8 cellular contexts compared by ENCODE assay signal in genomic region chr11:47407746-47408590, GRCh38. TPM values are rescaled to one million over a fixed set of nuclear protein-coding genes. Genes with fewer than 3 reads are reported as not detected.
DNase-seq lines count a peak whose midpoint lies in the region; ATAC-seq and TF ChIP-seq lines count a peak whose summit lies in the region.

TSS of gene SLC39A13 (plus strand) at chr11:47408590. CDS start at chr11:47410095, 1,505 bp downstream.

- peak within 1 kb of the TSS; percentile 100 for H3K9ac ChIP-seq in SK-N-SH

- no peak for TF ChIP-seq POLR2A in NB4 (IDR thresholded peaks at IDR 0.05; ENCODE audit: extremely low read depth, insufficient read length)
- TF ChIP-seq POLR2A in suprapubic skin (IDR thresholded peaks at IDR 0.05), result peak; percentile 64 to 86

- POLR2A ChIA-PET in SK-N-SH (lab: Yijun Ruan, JAX), result no interaction called here

- peaks cover 17 to 19% of the 10 kb centered on the region in 2 experiments for H3K36me3 ChIP-seq in SK-N-SH (replicated peaks in 1 of 2; ENCODE audit: control insufficient read depth in 1 of 2, insufficient read depth in 2 of 2, low read length in 1 of 2)
- peaks cover 13% of the 10 kb centered on the region for H3K36me3 ChIP-seq in suprapubic skin

- peaks cover 21 to 40% of the 10 kb centered on the region in 2 experiments; a peak in 2 of 4 replicates for H3K4me1 ChIP-seq in SK-N-SH (ENCODE audit: control insufficient read depth in 1 of 2, insufficient read depth in 2 of 2, low read depth in 1 of 2, low read length in 1 of 2)
- peaks cover 46% of the 10 kb centered on the region for H3K4me1 ChIP-seq in suprapubic skin

- TF ChIP-seq EP300 in SK-N-SH (IDR thresholded peaks at IDR 0.05; ENCODE audit: borderline replicate concordance in 1 of 2, low read depth in 1 of 2, low read length in 1 of 2), result peak; percentile 44 to 48; a peak in 2 of 4 replicates
- no peak for TF ChIP-seq EP300 in suprapubic skin (IDR thresholded peaks at IDR 0.05)

- peak; percentile 78 for ATAC-seq in HG02588 (IDR thresholded peaks at IDR 0.05; ENCODE audit: unreplicated experiment)

- H3K79me2 ChIP-seq in SK-N-SH (ENCODE audit: insufficient read depth), result peaks cover 41% of the 10 kb centered on the region

- H3K27me3 ChIP-seq in SK-N-SH (ENCODE audit: insufficient read depth) (no peaks in the 10 kb centered on the region), suprapubic skin (no peaks in the 10 kb centered on the region)

- 0 out of 2 replicates have a peak, but pooled peaks cover 3% of the 10 kb centered on the region for H4K20me1 ChIP-seq in SK-N-SH (ENCODE audit: insufficient read depth)

- CTCF ChIA-PET in SK-N-SH (lab: Yijun Ruan, JAX), result interaction anchor here (0.6 to 20.7 kb wide), 13 partner anchors 8 to 229 kb away, joined by 3 to 239 read pairs (median 4); partner anchors contain the start of genes PSMC3 and SPI1

- H3K9me3 ChIP-seq in SK-N-SH (no peaks in the 10 kb centered on the region), suprapubic skin (no peaks in the 10 kb centered on the region)

- H2AFZ ChIP-seq in SK-N-SH (ENCODE audit: low read depth), result peak within 1 kb of the TSS; percentile 44

- peak within 1 kb of the TSS; percentile 65 for H3K4me3 ChIP-seq in NB4 (ENCODE audit: low read depth, low read length)
- peak within 1 kb of the TSS; percentile 64 to 99 for H3K4me3 ChIP-seq in SK-N-SH (ENCODE audit: low read depth in 2 of 2, low read length in 1 of 2)
- H3K4me3 ChIP-seq in suprapubic skin, result peak within 1 kb of the TSS; percentile 69

- peak; percentile 99 for DNase-seq in GM10266 (ENCODE audit: extremely low spot score)
- DNase-seq in NB4 (ENCODE audit: low read depth), result peak; percentile 97
- DNase-seq in SK-N-SH, result peak; percentile 99
- peak; percentile 87 for DNase-seq in activated naive CD4-positive, alpha-beta T cell treated with anti-CD3 and anti-CD28 coated beads, Interleukin-2, amount 50 U/mL, for 16 hours
- peak; percentile 96 for DNase-seq in germinal center (ENCODE audit: low spot score)
- DNase-seq in occipital lobe (lab: John Stamatoyannopoulos, UW), result peak; percentile 92
- peak; percentile 95 to 96 for DNase-seq in suprapubic skin (ENCODE audit: low spot score in 2 of 2)

- TF ChIP-seq RAD21 in SK-N-SH (IDR thresholded peaks at IDR 0.05; ENCODE audit: low read length), result peak; percentile 78

- H3F3A ChIP-seq in SK-N-SH (replicated peaks; ENCODE audit: insufficient read depth), result peaks cover 10% of the 10 kb centered on the region

- 15% methylated on average over 16 of the region's 70 CpGs for WGBS in SK-N-SH (ENCODE audit: low lambda C conversion rate)
- WGBS in suprapubic skin, result 1% methylated on average over 36 of the region's 70 CpGs

- H3K27ac ChIP-seq in SK-N-SH (ENCODE audit: low read depth in 2 of 2, low read length in 1 of 2) (peak within 1 kb of the TSS; percentile 95 to 97), suprapubic skin (peak within 1 kb of the TSS; percentile 93)

- H3K4me2 ChIP-seq in SK-N-SH, result peak within 1 kb of the TSS; percentile 100

- no peaks in the 10 kb centered on the region for H3K9me2 ChIP-seq in SK-N-SH

- TF ChIP-seq CTCF in GM10266 (IDR thresholded peaks at IDR 0.05; ENCODE audit: control insufficient read depth, insufficient read depth, low read depth, missing control alignments) (peak; percentile 99), NB4 (IDR thresholded peaks at IDR 0.05; ENCODE audit: low read depth, low read length) (peak; percentile 38), SK-N-SH (IDR thresholded peaks at IDR 0.05) (peak; percentile 80), suprapubic skin (IDR thresholded peaks at IDR 0.05) (peak; percentile 66 to 93)

TF ChIP-seq in SK-N-SH, 30 proteins besides CTCF, POLR2A, EP300 and RAD21 (continues in another document):
- peak; percentile 78 for TF ChIP-seq TAF1 (IDR thresholded peaks at IDR 0.05; ENCODE audit: borderline replicate concordance, low read depth, low read length)
- TF ChIP-seq REST (IDR thresholded peaks at IDR 0.05; ENCODE audit: low read depth, low read length), result 0 out of 2 replicates have a peak, but pooled peaks have one; percentile 54
- peak; percentile 55 for TF ChIP-seq RFX5 (IDR thresholded peaks at IDR 0.05; ENCODE audit: low read length)
- TF ChIP-seq SMC3 (IDR thresholded peaks at IDR 0.05; ENCODE audit: low read depth, low read length), result peak; percentile 49
- TF ChIP-seq NFIC (IDR thresholded peaks at IDR 0.05; ENCODE audit: borderline replicate concordance), result no peak; the same call in 1 of the 2 replicates
- peak; percentile 50; the same call in 1 of the 2 replicates for TF ChIP-seq USF1 (IDR thresholded peaks at IDR 0.05; ENCODE audit: borderline replicate concordance, low read depth)
- peak; percentile 83 for TF ChIP-seq MXI1 (IDR thresholded peaks at IDR 0.05; ENCODE audit: low read depth, low read length)
- peak; percentile 34; the same call in 1 of the 2 replicates for TF ChIP-seq RCOR1 (IDR thresholded peaks at IDR 0.05; ENCODE audit: low read length)
- TF ChIP-seq POLR2AphosphoS5 (IDR thresholded peaks at IDR 0.05; ENCODE audit: low read depth, low read length), result peak; percentile 81
- TF ChIP-seq GABPA (IDR thresholded peaks at IDR 0.05; ENCODE audit: low read depth), result peak; percentile 92
- TF ChIP-seq IRF3 (IDR thresholded peaks at IDR 0.05; ENCODE audit: low read depth, low read length), result 0 out of 2 replicates have a peak, but pooled peaks have one; percentile 33
- peak; percentile 64 for TF ChIP-seq ELF1 (IDR thresholded peaks at IDR 0.05)
- TF ChIP-seq, protein P1, sequence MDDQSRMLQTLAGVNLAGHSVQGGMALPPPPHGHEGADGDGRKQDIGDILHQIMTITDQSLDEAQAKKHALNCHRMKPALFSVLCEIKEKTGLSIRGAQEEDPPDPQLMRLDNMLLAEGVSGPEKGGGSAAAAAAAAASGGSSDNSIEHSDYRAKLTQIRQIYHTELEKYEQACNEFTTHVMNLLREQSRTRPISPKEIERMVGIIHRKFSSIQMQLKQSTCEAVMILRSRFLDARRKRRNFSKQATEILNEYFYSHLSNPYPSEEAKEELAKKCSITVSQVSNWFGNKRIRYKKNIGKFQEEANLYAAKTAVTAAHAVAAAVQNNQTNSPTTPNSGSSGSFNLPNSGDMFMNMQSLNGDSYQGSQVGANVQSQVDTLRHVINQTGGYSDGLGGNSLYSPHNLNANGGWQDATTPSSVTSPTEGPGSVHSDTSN (IDR thresholded peaks at IDR 0.05), result peak; percentile 45
- TF ChIP-seq, protein P2, sequence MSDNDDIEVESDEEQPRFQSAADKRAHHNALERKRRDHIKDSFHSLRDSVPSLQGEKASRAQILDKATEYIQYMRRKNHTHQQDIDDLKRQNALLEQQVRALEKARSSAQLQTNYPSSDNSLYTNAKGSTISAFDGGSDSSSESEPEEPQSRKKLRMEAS (IDR thresholded peaks at IDR 0.05; ENCODE audit: low read depth), result peak; percentile 75; the same call in 1 of the 2 replicates
- TF ChIP-seq TCF12 (IDR thresholded peaks at IDR 0.05), result peak; percentile 36; the same call in 1 of the 2 replicates
- TF ChIP-seq TEAD4 (IDR thresholded peaks at IDR 0.05; ENCODE audit: borderline replicate concordance, insufficient read depth), result no peak; the same call in 1 of the 2 replicates
- TF ChIP-seq CHD2 (IDR thresholded peaks at IDR 0.05; ENCODE audit: low read length, partially characterized antibody), result peak; percentile 82
- no peak; the same call in 1 of the 2 replicates for TF ChIP-seq FOSL2 (IDR thresholded peaks at IDR 0.05; ENCODE audit: borderline replicate concordance, low read depth)
- TF ChIP-seq FOXM1 (IDR thresholded peaks at IDR 0.05; ENCODE audit: low read depth), result no peak

RNA-seq across cellular contexts. Expression of gene SLC39A13, which starts in this region (rescaled TPM):
- 65.5 and 70.7 TPM in 2 replicates for polyA plus RNA-seq in SK-N-SH (2012; rRNA removed)
- polyA plus RNA-seq in SK-N-SH (2012; cell fraction: cytosol; rRNA removed), result 25.2 and 42.6 TPM in 2 replicates
- polyA plus RNA-seq in SK-N-SH (2012; cell fraction: nucleus; rRNA removed), result 288 and 306 TPM in 2 replicates
- 8.9 TPM for total RNA-seq in occipital lobe
- 10 to 100 TPM; 45.5 to 53.8 (median 52.3) TPM for total RNA-seq in suprapubic skin

Comparison
In these comparisons a context has a peak if more than half of its experiments do, and no peak if none do; other contexts are left out.
1. Peak in every context shown above with its lines: DNase-seq, ATAC-seq, H3K4me3 ChIP-seq and H3K27ac ChIP-seq.
2. CTCF ChIP-seq: peak in every context shown above with its lines; median percentile 99 in GM10266; 80 in SK-N-SH; 80 in suprapubic skin; 38 in NB4.